15 cellular contexts compared by ENCODE assay signal in genomic region chrY:20998016-20998415, GRCh38.
DNase-seq lines count a peak whose midpoint lies in the region; ATAC-seq lines count a peak whose summit lies in the region.
"Had no signal": no experiment of that assay in that cellular context is flagged by ENCODE, and none has a peak within 500 bp of the region (broad histone marks: within the 10 kb centered on the region; RNA-seq: fewer than 3 reads in every experiment).

No MANE protein-coding gene starts in this region.

- DNase-seq in activated CD4-positive, alpha-beta T cell treated with anti-CD3 and anti-CD28 coated beads for 48 hours: peak; percentile 20
- no peak for DNase-seq in activated CD4-positive, alpha-beta T cell treated with anti-CD3 and anti-CD28 coated beads, Interleukin-2, amount 50 U/mL, for 1 hour
- DNase-seq in stimulated activated CD4-positive, alpha-beta T cell treated with anti-CD3 and anti-CD28 coated beads, Interleukin-15, amount 100 ng/mL, for 24 hours: peak; percentile 16
- DNase-seq in stimulated activated CD4-positive, alpha-beta T cell treated with anti-CD3 and anti-CD28 coated beads, Interleukin-12 subunit alpha, Interleukin-12 subunit beta, amount 100 ng/mL, for 4 hours: no peak
- no peak for DNase-seq in activated naive CD4-positive, alpha-beta T cell treated with anti-CD3 and anti-CD28 coated beads, Interleukin-2, amount 50 U/mL, for 72 hours (ENCODE audit: low spot score in 2 of 2)
- no peak for DNase-seq in CD1c-positive myeloid dendritic cell (ENCODE audit: extremely low spot score)
- DNase-seq: DMS 273 treated with DMSO at 0.1 percent for 48 hours, GF-D8, NCI-H187, NCI-H226, NCI-H524 treated with DMSO at 0.1 percent for 48 hours had no signal

- peaks cover 32% of the 10 kb centered on the region for H3K4me1 Mint-ChIP-seq in stimulated activated naive CD8-positive, alpha-beta T cell treated with anti-CD3 and anti-CD28 coated beads, Interleukin-15, Interleukin-2, amounts not matched to agents 100 ng/mL and 50 ng/mL, for 24 hours (ENCODE audit: low read depth)

- H3K4me3 Mint-ChIP-seq in stimulated activated naive CD8-positive, alpha-beta T cell treated with anti-CD3 and anti-CD28 coated beads, Interleukin-15, Interleukin-2, amounts not matched to agents 100 ng/mL and 50 ng/mL, for 24 hours: no peak overlapping the region

- ATAC-seq in activated naive CD4-positive, alpha-beta T cell treated with anti-CD3 and anti-CD28 coated beads, Interleukin-2, amount 50 U/mL, for 72 hours: peak; percentile 82 to 86
- ATAC-seq in HG02938 (IDR thresholded peaks at IDR 0.05; ENCODE audit: unreplicated experiment): no peak
- ATAC-seq: A549, K562 had no signal

- peaks cover 0 to 6% of the 10 kb centered on the region in 2 donors for H3K36me3 Mint-ChIP-seq in activated naive CD4-positive, alpha-beta T cell treated with anti-CD3 and anti-CD28 coated beads, Interleukin-2, amount 50 U/mL, for 72 hours
- H3K36me3 Mint-ChIP-seq in stimulated activated naive CD8-positive, alpha-beta T cell treated with anti-CD3 and anti-CD28 coated beads, Interleukin-15, Interleukin-2, amounts not matched to agents 100 ng/mL and 50 ng/mL, for 24 hours (ENCODE audit: low read depth): no peaks in the 10 kb centered on the region

- no peaks in the 10 kb centered on the region for H3K27me3 Mint-ChIP-seq in stimulated activated naive CD8-positive, alpha-beta T cell treated with anti-CD3 and anti-CD28 coated beads, Interleukin-15, Interleukin-2, amounts not matched to agents 100 ng/mL and 50 ng/mL, for 24 hours

- H3K27ac Mint-ChIP-seq in activated naive CD4-positive, alpha-beta T cell treated with anti-CD3 and anti-CD28 coated beads, Interleukin-2, amount 50 U/mL, for 72 hours: peak overlapping the region; percentile 81 to 90
- peak overlapping the region; percentile 55 for H3K27ac Mint-ChIP-seq in stimulated activated naive CD8-positive, alpha-beta T cell treated with anti-CD3 and anti-CD28 coated beads, Interleukin-15, Interleukin-2, amounts not matched to agents 100 ng/mL and 50 ng/mL, for 24 hours

- peaks cover 0 to 7% of the 10 kb centered on the region in 2 donors for H3K9me3 Mint-ChIP-seq in activated naive CD4-positive, alpha-beta T cell treated with anti-CD3 and anti-CD28 coated beads, Interleukin-2, amount 50 U/mL, for 72 hours
- no peaks in the 10 kb centered on the region for H3K9me3 Mint-ChIP-seq in stimulated activated naive CD8-positive, alpha-beta T cell treated with anti-CD3 and anti-CD28 coated beads, Interleukin-15, Interleukin-2, amounts not matched to agents 100 ng/mL and 50 ng/mL, for 24 hours

Comparison
In these comparisons a context has a peak if more than half of its experiments do, and no peak if none do; other contexts are left out.
1. DNase-seq: peak in activated CD4-positive, alpha-beta T cell treated with anti-CD3 and anti-CD28 coated beads for 48 hours (single experiment) and stimulated activated CD4-positive, alpha-beta T cell treated with anti-CD3 and anti-CD28 coated beads, Interleukin-15, amount 100 ng/mL, for 24 hours (single experiment); none in activated CD4-positive, alpha-beta T cell treated with anti-CD3 and anti-CD28 coated beads, Interleukin-2, amount 50 U/mL, for 1 hour (single experiment), stimulated activated CD4-positive, alpha-beta T cell treated with anti-CD3 and anti-CD28 coated beads, Interleukin-12 subunit alpha, Interleukin-12 subunit beta, amount 100 ng/mL, for 4 hours (single experiment), activated naive CD4-positive, alpha-beta T cell treated with anti-CD3 and anti-CD28 coated beads, Interleukin-2, amount 50 U/mL, for 72 hours (0 of 2) and CD1c-positive myeloid dendritic cell (single experiment).